In the genomic region with DNA sequence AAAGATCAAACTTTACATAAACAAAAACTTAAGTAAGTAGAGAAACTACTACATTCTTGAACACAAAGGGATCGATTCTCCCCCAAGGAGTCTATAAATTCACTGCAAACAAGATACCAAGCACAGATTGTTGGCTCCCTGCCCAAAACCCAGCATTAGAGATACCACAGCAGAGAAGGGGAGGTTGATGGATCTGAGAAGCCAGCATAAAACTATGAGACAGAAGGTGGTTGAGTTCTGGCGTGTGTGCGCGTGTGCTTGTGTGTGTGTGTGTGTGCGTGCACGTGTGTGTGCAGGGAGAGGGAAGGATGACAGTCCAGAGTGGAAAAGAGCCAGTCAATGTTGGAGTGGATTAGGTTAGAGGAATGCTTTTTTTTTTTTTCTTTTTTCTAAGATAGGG, we compare ENCODE assay signal across 18 cellular contexts.
DNase-seq lines count a peak whose midpoint lies in the region; ATAC-seq and TF ChIP-seq lines count a peak whose summit lies in the region.
"Had no signal": no experiment of that assay in that cellular context is flagged by ENCODE, and none has a peak within 500 bp of the region (broad histone marks: within the 10 kb centered on the region; RNA-seq: fewer than 3 reads in every experiment).

No MANE protein-coding gene starts in this region.

- POLR2A ChIA-PET in SK-N-SH (lab: Yijun Ruan, JAX): no interaction called here

- H3K36me3 ChIP-seq in SK-N-SH (replicated peaks in 1 of 2; ENCODE audit: control insufficient read depth in 1 of 2, insufficient read depth in 2 of 2, low read length in 1 of 2) (no peaks in the 10 kb centered on the region), SK-N-MC (ENCODE audit: insufficient read depth, low read length) (no peaks in the 10 kb centered on the region), sigmoid colon (no peaks in the 10 kb centered on the region)
- H3K36me3 ChIP-seq: SJCRH30 had no signal

- H3K4me1 ChIP-seq in SK-N-SH (ENCODE audit: control insufficient read depth in 1 of 2, insufficient read depth in 2 of 2, low read depth in 1 of 2, low read length in 1 of 2) (peaks cover 0 to 2% of the 10 kb centered on the region in 2 experiments; a peak in 2 of 4 replicates), sigmoid colon (no peaks in the 10 kb centered on the region)
- H3K4me1 ChIP-seq: SJCRH30 had no signal

- H3K9ac ChIP-seq in SK-N-SH (no peak overlapping the region), SK-N-MC (ENCODE audit: insufficient read length) (no peak overlapping the region)

- no peaks in the 10 kb centered on the region for H3K9me3 ChIP-seq in SK-N-SH
- H3K9me3 ChIP-seq in SK-N-MC (ENCODE audit: low read depth, low read length): no peaks in the 10 kb centered on the region
- no peaks in the 10 kb centered on the region for H3K9me3 ChIP-seq in sigmoid colon
- H3K9me3 ChIP-seq: SJCRH30 had no signal

- no peak for TF ChIP-seq RAD21 in SK-N-SH (IDR thresholded peaks at IDR 0.05; ENCODE audit: low read length)

- no peak for TF ChIP-seq POLR2A in sigmoid colon (IDR thresholded peaks at IDR 0.05)

- H3K27me3 ChIP-seq in SK-N-SH (ENCODE audit: insufficient read depth): no peaks in the 10 kb centered on the region; the same call in 1 of the 2 replicates
- H3K27me3 ChIP-seq in sigmoid colon: peaks cover 0 to 43% (median 2%) of the 10 kb centered on the region in 3 donors
- H3K27me3 ChIP-seq: SJCRH30 had no signal

- H3K4me2 ChIP-seq in SK-N-SH: no peak overlapping the region

- H3K27ac ChIP-seq in SK-N-SH (ENCODE audit: low read depth in 2 of 2, low read length in 1 of 2) (no peak overlapping the region), SK-N-MC (no peak overlapping the region), sigmoid colon (no peak overlapping the region)
- H3K27ac ChIP-seq: SJCRH30 had no signal

- TF ChIP-seq EP300 in SK-N-SH (IDR thresholded peaks at IDR 0.05; ENCODE audit: borderline replicate concordance in 1 of 2, low read depth in 1 of 2, low read length in 1 of 2) (no peak), sigmoid colon (IDR thresholded peaks at IDR 0.05) (no peak)

- no peaks in the 10 kb centered on the region for H3K9me2 ChIP-seq in SK-N-SH

- ATAC-seq in SK-N-SH treated with all-trans-retinoic acid at 6 μM for 48 hours (no peak), GM21529 (IDR thresholded peaks at IDR 0.05; ENCODE audit: unreplicated experiment) (no peak)
- ATAC-seq: activated CD4-positive, CD25-positive, alpha-beta regulatory T cell treated with anti-CD3 and anti-CD28 coated beads, Interleukin-2, amount 50 U/mL, for 24 hours; left ventricle myocardium superior; sciatic nerve had no signal

- no peak overlapping the region for H2AFZ ChIP-seq in SK-N-SH (ENCODE audit: low read depth)

- WGBS in SK-N-SH (ENCODE audit: low lambda C conversion rate): 47% methylated on average over 6 of the region's 6 CpGs
- WGBS in sigmoid colon, 2 donors: 47 to 68% methylated on average over 6 of the region's 6 CpGs

- H3K79me2 ChIP-seq in SK-N-SH (ENCODE audit: insufficient read depth): no peaks in the 10 kb centered on the region

- DNase-seq in SK-N-SH: peak; percentile 69
- peak; percentile 24 for DNase-seq in NCI-H128 (lab: John Stamatoyannopoulos, UW; ENCODE audit: unreplicated experiment)
- peak; percentile 8 for DNase-seq in SK-N-MC (ENCODE audit: low read depth, low spot score)
- peak; percentile 37 for DNase-seq in sigmoid colon
- no peak for DNase-seq in stimulated activated CD4-positive, alpha-beta T cell treated with anti-CD3 and anti-CD28 coated beads, Interleukin-2, amount 100 ng/mL, for 24 hours
- DNase-seq in activated CD4-positive, alpha-beta T cell treated with anti-CD3 and anti-CD28 coated beads, Interleukin-2, amount 50 U/mL, for 1 hour: no peak
- DNase-seq: activated gamma-delta T cell treated with Interleukin-2 at 50 U/mL for 16 hours; aorta; CD8-positive, alpha-beta memory T cell; cortex of kidney; foreskin melanocyte; left ventricle myocardium superior; NCI-H2081 treated with DMSO at 0.1 percent for 48 hours had no signal

- no peaks in the 10 kb centered on the region for H3F3A ChIP-seq in SK-N-SH (replicated peaks; ENCODE audit: insufficient read depth)

- CTCF ChIA-PET in SK-N-SH (lab: Yijun Ruan, JAX): interaction anchor here (1.6 kb wide), 1 partner anchor 24 kb away, joined by 7 read pairs; no protein-coding TSS in a partner anchor

- no peaks in the 10 kb centered on the region for H4K20me1 ChIP-seq in SK-N-SH (ENCODE audit: insufficient read depth)

- no peak overlapping the region for H3K4me3 ChIP-seq in SK-N-SH (ENCODE audit: low read depth in 2 of 2, low read length in 1 of 2)
- H3K4me3 ChIP-seq in SK-N-MC: no peak overlapping the region
- no peak overlapping the region for H3K4me3 ChIP-seq in sigmoid colon
- H3K4me3 ChIP-seq: SJCRH30 had no signal

- TF ChIP-seq CTCF in SK-N-SH (IDR thresholded peaks at IDR 0.05) (no peak), sigmoid colon (IDR thresholded peaks at IDR 0.05) (no peak)

- intact Hi-C loops in sigmoid colon (cut with DNase I): no loop called here

TF ChIP-seq in SK-N-SH, 30 proteins besides CTCF, POLR2A, EP300 and RAD21:
- TF ChIP-seq SMC3 (IDR thresholded peaks at IDR 0.05; ENCODE audit: low read depth, low read length) (no peak), NRF1 (IDR thresholded peaks at IDR 0.05; ENCODE audit: low read depth, low read length) (no peak), RXRA (IDR thresholded peaks at IDR 0.05; ENCODE audit: borderline replicate concordance, low read depth) (no peak), RFX5 (IDR thresholded peaks at IDR 0.05; ENCODE audit: low read length) (no peak), GATA2 (CRISPR knock-in tag; IDR thresholded peaks at IDR 0.05) (0 out of 2 replicates have a peak, but pooled peaks have one; percentile 16), FOSL2 (IDR thresholded peaks at IDR 0.05; ENCODE audit: borderline replicate concordance, low read depth) (no peak)
- TF ChIP-seq, protein P1, sequence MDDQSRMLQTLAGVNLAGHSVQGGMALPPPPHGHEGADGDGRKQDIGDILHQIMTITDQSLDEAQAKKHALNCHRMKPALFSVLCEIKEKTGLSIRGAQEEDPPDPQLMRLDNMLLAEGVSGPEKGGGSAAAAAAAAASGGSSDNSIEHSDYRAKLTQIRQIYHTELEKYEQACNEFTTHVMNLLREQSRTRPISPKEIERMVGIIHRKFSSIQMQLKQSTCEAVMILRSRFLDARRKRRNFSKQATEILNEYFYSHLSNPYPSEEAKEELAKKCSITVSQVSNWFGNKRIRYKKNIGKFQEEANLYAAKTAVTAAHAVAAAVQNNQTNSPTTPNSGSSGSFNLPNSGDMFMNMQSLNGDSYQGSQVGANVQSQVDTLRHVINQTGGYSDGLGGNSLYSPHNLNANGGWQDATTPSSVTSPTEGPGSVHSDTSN (IDR thresholded peaks at IDR 0.05): no peak
- TF ChIP-seq, protein P2, sequence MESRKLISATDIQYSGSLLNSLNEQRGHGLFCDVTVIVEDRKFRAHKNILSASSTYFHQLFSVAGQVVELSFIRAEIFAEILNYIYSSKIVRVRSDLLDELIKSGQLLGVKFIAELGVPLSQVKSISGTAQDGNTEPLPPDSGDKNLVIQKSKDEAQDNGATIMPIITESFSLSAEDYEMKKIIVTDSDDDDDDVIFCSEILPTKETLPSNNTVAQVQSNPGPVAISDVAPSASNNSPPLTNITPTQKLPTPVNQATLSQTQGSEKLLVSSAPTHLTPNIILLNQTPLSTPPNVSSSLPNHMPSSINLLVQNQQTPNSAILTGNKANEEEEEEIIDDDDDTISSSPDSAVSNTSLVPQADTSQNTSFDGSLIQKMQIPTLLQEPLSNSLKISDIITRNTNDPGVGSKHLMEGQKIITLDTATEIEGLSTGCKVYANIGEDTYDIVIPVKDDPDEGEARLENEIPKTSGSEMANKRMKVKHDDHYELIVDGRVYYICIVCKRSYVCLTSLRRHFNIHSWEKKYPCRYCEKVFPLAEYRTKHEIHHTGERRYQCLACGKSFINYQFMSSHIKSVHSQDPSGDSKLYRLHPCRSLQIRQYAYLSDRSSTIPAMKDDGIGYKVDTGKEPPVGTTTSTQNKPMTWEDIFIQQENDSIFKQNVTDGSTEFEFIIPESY (IDR thresholded peaks at IDR 0.05; ENCODE audit: borderline replicate concordance, low read depth): no peak

TF ChIP-seq in SK-N-SH treated with all-trans-retinoic acid at 6 μM for 48 hours, 23 proteins besides CTCF, POLR2A, EP300 and RAD21:
- TF ChIP-seq ISL1 (CRISPR knock-in tag; IDR thresholded peaks at IDR 0.05) (no peak), ZFP30 (CRISPR knock-in tag; IDR thresholded peaks at IDR 0.05) (no peak), OSR1 (CRISPR knock-in tag; IDR thresholded peaks at IDR 0.05) (no peak), BACH2 (CRISPR knock-in tag; IDR thresholded peaks at IDR 0.05; ENCODE audit: borderline replicate concordance) (no peak), CSDC2 (CRISPR knock-in tag; IDR thresholded peaks at IDR 0.05) (no peak), ZNF8 (CRISPR knock-in tag; IDR thresholded peaks at IDR 0.05) (no peak), GLIS3 (CRISPR knock-in tag; IDR thresholded peaks at IDR 0.05) (no peak)
- TF ChIP-seq, protein P3, sequence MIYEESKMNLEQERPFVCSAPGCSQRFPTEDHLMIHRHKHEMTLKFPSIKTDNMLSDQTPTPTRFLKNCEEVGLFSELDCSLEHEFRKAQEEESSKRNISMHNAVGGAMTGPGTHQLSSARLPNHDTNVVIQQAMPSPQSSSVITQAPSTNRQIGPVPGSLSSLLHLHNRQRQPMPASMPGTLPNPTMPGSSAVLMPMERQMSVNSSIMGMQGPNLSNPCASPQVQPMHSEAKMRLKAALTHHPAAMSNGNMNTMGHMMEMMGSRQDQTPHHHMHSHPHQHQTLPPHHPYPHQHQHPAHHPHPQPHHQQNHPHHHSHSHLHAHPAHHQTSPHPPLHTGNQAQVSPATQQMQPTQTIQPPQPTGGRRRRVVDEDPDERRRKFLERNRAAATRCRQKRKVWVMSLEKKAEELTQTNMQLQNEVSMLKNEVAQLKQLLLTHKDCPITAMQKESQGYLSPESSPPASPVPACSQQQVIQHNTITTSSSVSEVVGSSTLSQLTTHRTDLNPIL (CRISPR knock-in tag; IDR thresholded peaks at IDR 0.05; ENCODE audit: low read depth): no peak

Comparison
In these comparisons a context has a peak if more than half of its experiments do, and no peak if none do; other contexts are left out.
1. DNase-seq: peak in SK-N-SH (single experiment), NCI-H128 (single experiment), SK-N-MC (single experiment) and sigmoid colon (single experiment); none in stimulated activated CD4-positive, alpha-beta T cell treated with anti-CD3 and anti-CD28 coated beads, Interleukin-2, amount 100 ng/mL, for 24 hours (0 of 2) and activated CD4-positive, alpha-beta T cell treated with anti-CD3 and anti-CD28 coated beads, Interleukin-2, amount 50 U/mL, for 1 hour (single experiment).